In the genomic region with DNA sequence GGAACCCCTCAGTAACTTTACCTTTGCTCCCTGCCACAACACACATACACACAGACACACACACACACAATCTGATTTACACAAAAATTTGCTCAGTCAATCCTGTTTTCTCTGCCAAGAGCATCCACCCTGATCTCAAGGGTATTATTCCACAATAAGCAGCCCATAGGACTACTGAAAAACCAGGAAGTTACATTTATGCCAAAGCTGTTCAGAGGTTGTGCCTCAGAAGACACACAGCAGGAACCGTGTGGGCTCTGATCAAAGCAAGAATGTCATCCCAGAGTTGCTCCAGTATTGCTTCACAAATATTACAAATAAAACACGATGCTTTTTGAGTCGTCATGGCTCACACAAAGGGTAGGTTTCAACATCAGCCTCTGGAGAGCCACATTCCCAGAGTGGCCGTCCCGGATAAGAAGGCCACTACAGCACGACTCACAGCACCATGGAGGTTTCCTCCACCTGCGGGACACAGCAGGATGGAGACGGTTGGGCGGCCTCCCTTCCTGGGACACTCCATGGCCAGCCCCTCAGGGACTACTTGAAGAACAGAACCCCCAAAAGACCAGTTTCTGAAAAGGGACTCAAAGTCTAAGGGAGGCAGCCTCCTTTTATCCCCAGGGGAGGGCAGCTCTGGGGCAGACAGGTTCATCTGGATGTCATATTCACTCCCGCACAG, we compare ENCODE assay signal across 9 cellular contexts. TPM values are rescaled to one million over a fixed set of nuclear protein-coding genes. Genes with fewer than 3 reads are reported as not detected.
DNase-seq lines count a peak whose midpoint lies in the region; ATAC-seq and TF ChIP-seq lines count a peak whose summit lies in the region.
"Had no signal": no experiment of that assay in that cellular context is flagged by ENCODE, and none has a peak within 500 bp of the region (broad histone marks: within the 10 kb centered on the region; RNA-seq: fewer than 3 reads in every experiment).

No MANE protein-coding gene starts in this region.

- peaks cover 5 to 17% (median 7%) of the 10 kb centered on the region in 4 donors for H3K4me1 Mint-ChIP-seq in CD4-positive, CD25-positive, alpha-beta regulatory T cell
- peaks cover 9% of the 10 kb centered on the region for H3K4me1 Mint-ChIP-seq in endothelial cell (ENCODE audit: unreplicated experiment)
- H3K4me1 Mint-ChIP-seq in naive thymus-derived CD8-positive, alpha-beta T cell, result peaks cover 11 to 32% (median 26%) of the 10 kb centered on the region in 4 donors

- H3K9me2 ChIP-seq in MM.1S (replicated peaks; ENCODE audit: insufficient read depth, low read length), result no peaks in the 10 kb centered on the region

- peaks cover 8% of the 10 kb centered on the region for H3K36me3 Mint-ChIP-seq in CD4-positive, CD25-positive, alpha-beta regulatory T cell
- no peaks in the 10 kb centered on the region for H3K36me3 Mint-ChIP-seq in endothelial cell (ENCODE audit: low read depth, unreplicated experiment)
- peaks cover 0 to 2% (median 0%) of the 10 kb centered on the region in 3 donors for H3K36me3 Mint-ChIP-seq in naive thymus-derived CD8-positive, alpha-beta T cell

- no peak overlapping the region for H3K4me3 ChIP-seq in CD4-positive, CD25-positive, alpha-beta regulatory T cell (ENCODE audit: low read depth, low read length)
- H3K4me3 ChIP-seq in MM.1S (ENCODE audit: low read length), result no peak overlapping the region

- no peak for DNase-seq in CD4-positive, CD25-positive, alpha-beta regulatory T cell
- DNase-seq in MM.1S (no peak), endothelial cell (ENCODE audit: low spot score) (no peak), NCI-H510A (lab: John Stamatoyannopoulos, UW) (no peak)
- DNase-seq in naive thymus-derived CD8-positive, alpha-beta T cell, result no peak

- H3F3A ChIP-seq in MM.1S (ENCODE audit: insufficient read depth, low read length), result no peaks in the 10 kb centered on the region

- no peak for ATAC-seq in CD4-positive, CD25-positive, alpha-beta regulatory T cell (ENCODE audit: low read depth in 2 of 2)
- no peak for ATAC-seq in naive thymus-derived CD8-positive, alpha-beta T cell
- ATAC-seq in HG02938 (IDR thresholded peaks at IDR 0.05; ENCODE audit: unreplicated experiment), result no peak
- ATAC-seq in GM21526 (IDR thresholded peaks at IDR 0.05; ENCODE audit: low FRiP score, unreplicated experiment), result no peak
- ATAC-seq in GM21360 (IDR thresholded peaks at IDR 0.05; ENCODE audit: unreplicated experiment), result no peak

- no peaks in the 10 kb centered on the region for H3K27me3 ChIP-seq in CD4-positive, CD25-positive, alpha-beta regulatory T cell (ENCODE audit: control insufficient read depth, insufficient read depth, low read length)
- no peaks in the 10 kb centered on the region for H3K27me3 ChIP-seq in MM.1S (replicated peaks; ENCODE audit: insufficient read depth, low read length)

- no peak overlapping the region for H3K9ac ChIP-seq in MM.1S (ENCODE audit: low read length)

- H3K4me2 ChIP-seq in MM.1S (ENCODE audit: low read depth, low read length), result peak overlapping the region; percentile 92

- H4K20me1 ChIP-seq in MM.1S (ENCODE audit: insufficient read depth, low read length), result no peaks in the 10 kb centered on the region

- H3K9me3 ChIP-seq in CD4-positive, CD25-positive, alpha-beta regulatory T cell (ENCODE audit: control insufficient read depth in 2 of 2, low read length in 2 of 2), result no peaks in the 10 kb centered on the region
- H3K9me3 ChIP-seq in MM.1S (replicated peaks; ENCODE audit: insufficient read depth, low read length), result no peaks in the 10 kb centered on the region

- H3K27ac ChIP-seq in CD4-positive, CD25-positive, alpha-beta regulatory T cell (ENCODE audit: insufficient read depth, low read length, poor library complexity, severe bottlenecking), result no peak overlapping the region
- H3K27ac ChIP-seq in MM.1S (ENCODE audit: low read length), result no peak overlapping the region

- H3K27me3 Mint-ChIP-seq in CD4-positive, CD25-positive, alpha-beta regulatory T cell, result no peaks in the 10 kb centered on the region
- H3K27me3 Mint-ChIP-seq in endothelial cell (ENCODE audit: unreplicated experiment), result peaks cover 12% of the 10 kb centered on the region
- peaks cover 0 to 1% (median 0%) of the 10 kb centered on the region in 5 donors for H3K27me3 Mint-ChIP-seq in naive thymus-derived CD8-positive, alpha-beta T cell

- H3K36me3 ChIP-seq in CD4-positive, CD25-positive, alpha-beta regulatory T cell (ENCODE audit: control insufficient read depth, insufficient read depth, low read length), result no peaks in the 10 kb centered on the region
- no peaks in the 10 kb centered on the region for H3K36me3 ChIP-seq in MM.1S (replicated peaks; ENCODE audit: insufficient read depth, low read length)

- TF ChIP-seq CTCF in MM.1S (IDR thresholded peaks at IDR 0.05; ENCODE audit: low read length) (no peak), endothelial cell (IDR thresholded peaks at IDR 0.05; ENCODE audit: unreplicated experiment) (no peak)

- peak overlapping the region in 3 of 4 donors; percentile 4 to 27 (median 24) for H3K4me3 Mint-ChIP-seq in CD4-positive, CD25-positive, alpha-beta regulatory T cell
- H3K4me3 Mint-ChIP-seq in endothelial cell (ENCODE audit: unreplicated experiment), result peak overlapping the region; percentile 6
- peak overlapping the region in 9 of 10 donors; percentile 4 to 91 (median 48) for H3K4me3 Mint-ChIP-seq in naive thymus-derived CD8-positive, alpha-beta T cell

- no peak overlapping the region for H3K27ac Mint-ChIP-seq in CD4-positive, CD25-positive, alpha-beta regulatory T cell
- no peak overlapping the region for H3K27ac Mint-ChIP-seq in endothelial cell (ENCODE audit: unreplicated experiment)
- peak overlapping the region in 5 of 10 donors; percentile 2 to 95 (median 72) for H3K27ac Mint-ChIP-seq in naive thymus-derived CD8-positive, alpha-beta T cell
- H3K27ac Mint-ChIP-seq: activated naive CD4-positive, alpha-beta T cell treated with anti-CD3 and anti-CD28 coated beads, Interleukin-2, amount 10 ng/mL, durations not matched to agents 7 days and 5 days had no signal

- H3K4me1 ChIP-seq in CD4-positive, CD25-positive, alpha-beta regulatory T cell (ENCODE audit: control insufficient read depth, insufficient read depth, low read length, poor library complexity, severe bottlenecking), result peaks cover 14% of the 10 kb centered on the region
- peaks cover 5% of the 10 kb centered on the region for H3K4me1 ChIP-seq in MM.1S (ENCODE audit: low read length)

- no peaks in the 10 kb centered on the region for H3K9me3 Mint-ChIP-seq in CD4-positive, CD25-positive, alpha-beta regulatory T cell
- no peaks in the 10 kb centered on the region for H3K9me3 Mint-ChIP-seq in endothelial cell (ENCODE audit: unreplicated experiment)
- no peaks in the 10 kb centered on the region for H3K9me3 Mint-ChIP-seq in naive thymus-derived CD8-positive, alpha-beta T cell
- H3K9me3 Mint-ChIP-seq: activated naive CD4-positive, alpha-beta T cell treated with anti-CD3 and anti-CD28 coated beads, Interleukin-2, amount 10 ng/mL, durations not matched to agents 7 days and 5 days had no signal

- H3K79me2 ChIP-seq in MM.1S (ENCODE audit: low read length), result peaks cover 36% of the 10 kb centered on the region

- no peak overlapping the region for H2AFZ ChIP-seq in MM.1S (ENCODE audit: low read length)

- POLR2A ChIA-PET in naive thymus-derived CD8-positive, alpha-beta T cell (lab: Charles Lee), result no interaction called here

RNA-seq across cellular contexts. Expression of gene AIFM2, which starts 1.6 kb away (rescaled TPM):
- 5.5 TPM for total RNA-seq in CD4-positive, CD25-positive, alpha-beta regulatory T cell
- polyA plus RNA-seq in CD4-positive, CD25-positive, alpha-beta regulatory T cell, result 1 to 10 TPM; 2.0 to 2.4 (median 2.2) TPM
- 1.7 TPM for total RNA-seq in endothelial cell (ENCODE audit: unreplicated experiment)
- total RNA-seq in naive thymus-derived CD8-positive, alpha-beta T cell, result 1 to 10 TPM; 4.7 to 6.2 TPM
- polyA plus RNA-seq in naive thymus-derived CD8-positive, alpha-beta T cell, result 1 to 10 TPM in 2 of 3 donors, under 1 TPM in 1; 0.80 to 1.5 (median 1.3) TPM

RNA-seq across cellular contexts. Expression of gene TYSND1, which starts 15.5 kb away (rescaled TPM):
- total RNA-seq in CD4-positive, CD25-positive, alpha-beta regulatory T cell, result 15.2 TPM
- 10 to 100 TPM; 15.0 to 28.1 (median 20.3) TPM for polyA plus RNA-seq in CD4-positive, CD25-positive, alpha-beta regulatory T cell
- total RNA-seq in endothelial cell (ENCODE audit: unreplicated experiment), result 6.7 TPM
- 10 to 100 TPM; 34.5 to 35.3 TPM for total RNA-seq in naive thymus-derived CD8-positive, alpha-beta T cell
- 10 to 100 TPM; 23.0 to 28.8 (median 24.3) TPM for polyA plus RNA-seq in naive thymus-derived CD8-positive, alpha-beta T cell

RNA-seq across cellular contexts. Expression of gene SAR1A, which starts 39.3 kb away (rescaled TPM):
- 108 TPM for total RNA-seq in CD4-positive, CD25-positive, alpha-beta regulatory T cell
- 10 to 100 TPM; 14.5 to 46.4 (median 31.1) TPM for polyA plus RNA-seq in CD4-positive, CD25-positive, alpha-beta regulatory T cell
- 146 TPM for total RNA-seq in endothelial cell (ENCODE audit: unreplicated experiment)
- 10 to 100 TPM; 91.7 to 94.7 TPM for total RNA-seq in naive thymus-derived CD8-positive, alpha-beta T cell
- 10 to 100 TPM; 18.7 to 37.3 (median 21.5) TPM for polyA plus RNA-seq in naive thymus-derived CD8-positive, alpha-beta T cell
